ENCODE assay signal across 8 cellular contexts in the genomic region with DNA sequence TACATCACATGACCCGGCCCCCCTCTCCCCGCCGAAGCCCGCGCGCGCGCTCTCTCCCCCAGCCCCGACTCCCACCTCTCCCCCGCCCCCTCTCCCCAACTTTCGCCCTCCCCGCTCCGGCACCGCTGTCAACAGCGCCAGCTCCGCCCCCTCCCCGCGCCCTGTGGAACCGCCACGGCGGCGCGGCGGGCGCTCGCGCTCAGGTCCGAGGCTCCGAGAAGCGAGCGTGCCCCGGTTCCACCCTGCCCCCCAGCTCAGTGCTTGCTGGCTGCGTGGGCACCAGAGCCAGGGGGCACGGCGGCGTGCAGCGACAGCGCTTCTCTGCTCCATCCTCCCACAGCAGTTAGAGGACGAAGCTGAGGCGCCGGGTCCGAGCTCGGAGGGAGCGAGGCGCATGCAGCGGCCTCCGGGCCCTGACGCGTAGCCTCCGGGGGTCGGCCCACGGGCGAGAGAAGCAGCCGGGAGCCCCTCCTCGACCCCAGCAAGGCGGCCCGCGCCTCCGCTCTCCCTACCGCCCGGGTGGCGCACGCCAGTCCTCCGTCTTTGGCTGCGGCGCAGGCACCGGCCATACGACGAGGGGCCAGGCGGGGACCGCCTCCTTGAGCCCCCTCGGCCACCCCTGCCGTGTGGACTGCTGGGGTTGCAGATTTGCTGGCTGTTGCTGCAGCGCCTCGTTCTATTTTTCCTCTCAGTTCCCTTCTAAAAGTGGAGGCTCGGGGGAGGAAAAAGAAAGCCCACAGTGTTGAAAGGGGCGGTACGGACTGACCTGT.
DNase-seq lines count a peak whose midpoint lies in the region; ATAC-seq and TF ChIP-seq lines count a peak whose summit lies in the region.

No MANE protein-coding gene starts in this region.

- peak overlapping the region; percentile 100 for H3K27ac ChIP-seq in left ventricle myocardium inferior (replicated peaks)
- peak overlapping the region; percentile 96 to 100 (median 99) for H3K27ac ChIP-seq in sigmoid colon

- CTCF ChIA-PET in BJ (lab: Yijun Ruan, JAX), result interaction anchor here (0.8 to 2.3 kb wide), 8 partner anchors 9 to 787 kb away, joined by 3 to 11 read pairs (median 4); a partner anchor contains a TSS

- no peaks in the 10 kb centered on the region for H3K9me3 ChIP-seq in left ventricle myocardium inferior (replicated peaks)
- H3K9me3 ChIP-seq in sigmoid colon, result no peaks in the 10 kb centered on the region

- H3K4me3 ChIP-seq in BJ (ENCODE audit: low read depth, low read length), result peak overlapping the region; percentile 68
- peak overlapping the region; percentile 100 for H3K4me3 ChIP-seq in left ventricle myocardium inferior
- H3K4me3 ChIP-seq in sigmoid colon, result peak overlapping the region; percentile 82 to 96 (median 90)

- intact Hi-C loops in left ventricle myocardium inferior (cut with micrococcal nuclease) (no loop called here), sigmoid colon (cut with DNase I) (loop anchor here (1.0 to 10.0 kb wide), 9 partner anchors 42 to 1680 kb away; a partner anchor contains a TSS)

- 1% methylated on average over 78 of the region's 78 CpGs for WGBS in sigmoid colon, 2 donors

- TF ChIP-seq EP300 in sigmoid colon (IDR thresholded peaks at IDR 0.05), result no peak

- no peak for TF ChIP-seq CTCF in BJ (IDR thresholded peaks at IDR 0.05; ENCODE audit: insufficient read depth, low read depth, low read length)
- no peak for TF ChIP-seq CTCF in left ventricle myocardium inferior (IDR thresholded peaks at IDR 0.05; ENCODE audit: borderline replicate concordance)
- TF ChIP-seq CTCF in sigmoid colon (IDR thresholded peaks at IDR 0.05), result no peak

- H3K27me3 ChIP-seq in BJ (ENCODE audit: control insufficient read depth, insufficient read depth, low read length) (peaks cover 11% of the 10 kb centered on the region), left ventricle myocardium inferior (ENCODE audit: low read depth) (peaks cover 16% of the 10 kb centered on the region), sigmoid colon (peaks cover 16 to 32% (median 25%) of the 10 kb centered on the region in 3 donors)

- ATAC-seq in GM19043 (IDR thresholded peaks at IDR 0.05; ENCODE audit: low read depth, unreplicated experiment) (peak; percentile 4), HG03457 (IDR thresholded peaks at IDR 0.05; ENCODE audit: unreplicated experiment) (peak; percentile 23)

- H3K4me1 ChIP-seq in left ventricle myocardium inferior (peaks cover 76% of the 10 kb centered on the region), sigmoid colon (peaks cover 0 to 48% (median 37%) of the 10 kb centered on the region in 4 donors)

- no peaks in the 10 kb centered on the region for H3K36me3 ChIP-seq in BJ (ENCODE audit: control insufficient read depth, insufficient read depth, low read length)
- no peaks in the 10 kb centered on the region for H3K36me3 ChIP-seq in left ventricle myocardium inferior
- no peaks in the 10 kb centered on the region for H3K36me3 ChIP-seq in sigmoid colon

- DNase-seq in BJ (ENCODE audit: low read depth) (peak; percentile 69), SK-MEL-5 (ENCODE audit: low read depth, low spot score) (peak; percentile 51), left ventricle myocardium inferior (peak; percentile 97), sigmoid colon (peak; percentile 100), amniotic stem cell (lab: John Stamatoyannopoulos, UW) (no peak)
- DNase-seq in activated naive CD8-positive, alpha-beta T cell treated with anti-CD3 and anti-CD28 coated beads, Interleukin-2, amount 50 U/mL, for 16 hours (ENCODE audit: low read depth, low spot score), result peak; percentile 78

- TF ChIP-seq POLR2A in sigmoid colon (IDR thresholded peaks at IDR 0.05), result no peak

- POLR2A ChIA-PET in BJ (lab: Charles Lee), result no interaction called here

- in situ Hi-C loops in SK-MEL-5 (cut with HindIII; ENCODE audit: low pct_unique_long_range_greater_than_20kb, low sequenced_read_pairs), result no loop called here
